In the genomic region with DNA sequence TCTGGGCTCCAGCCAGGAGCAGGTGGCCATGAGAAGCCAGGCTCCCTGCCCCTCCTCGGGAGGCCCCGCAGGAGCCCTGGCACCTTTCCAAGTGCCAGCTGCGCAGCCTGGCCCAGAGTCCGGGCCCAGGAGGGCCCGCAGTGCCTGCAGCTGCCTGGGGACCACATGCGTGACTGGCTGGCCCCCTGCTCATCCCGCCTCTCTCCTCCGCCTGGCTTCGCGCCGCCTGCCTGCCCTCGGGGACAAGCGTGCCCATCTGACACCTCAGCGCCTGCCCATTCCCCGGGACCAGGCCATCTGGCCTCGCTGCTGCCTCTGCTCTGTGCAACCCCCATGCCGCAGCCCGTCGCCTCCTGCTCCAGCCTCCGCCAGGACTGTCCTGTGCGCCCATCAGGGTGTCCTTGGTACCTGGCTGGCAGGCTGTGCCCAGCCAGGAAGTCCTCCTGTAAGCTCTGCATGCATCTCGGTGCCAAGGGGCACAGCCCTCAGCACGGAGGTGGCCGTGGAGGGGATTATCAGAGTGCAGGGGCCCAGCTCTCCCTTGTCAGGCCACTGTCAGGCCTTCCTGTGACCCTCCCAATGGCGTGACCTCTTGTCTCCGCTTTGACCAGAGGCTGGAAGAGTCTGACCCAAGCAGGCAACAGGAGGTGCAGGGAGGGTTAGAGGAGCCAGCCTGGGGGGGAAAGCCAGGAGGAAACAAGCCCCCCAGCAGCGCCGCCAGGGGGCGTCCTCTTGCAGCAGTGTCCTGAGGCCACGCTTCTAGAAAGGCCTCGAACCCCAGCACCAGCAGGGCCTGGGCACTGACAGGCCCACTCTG, we compare ENCODE assay signal across 1 cellular context.
TF ChIP-seq lines count a peak whose summit lies in the region.

No MANE protein-coding gene starts in this region.

TF ChIP-seq in GM23338, 12 proteins besides CTCF, POLR2A, EP300 and RAD21 (continued from another document):
- TF ChIP-seq, protein P1, sequence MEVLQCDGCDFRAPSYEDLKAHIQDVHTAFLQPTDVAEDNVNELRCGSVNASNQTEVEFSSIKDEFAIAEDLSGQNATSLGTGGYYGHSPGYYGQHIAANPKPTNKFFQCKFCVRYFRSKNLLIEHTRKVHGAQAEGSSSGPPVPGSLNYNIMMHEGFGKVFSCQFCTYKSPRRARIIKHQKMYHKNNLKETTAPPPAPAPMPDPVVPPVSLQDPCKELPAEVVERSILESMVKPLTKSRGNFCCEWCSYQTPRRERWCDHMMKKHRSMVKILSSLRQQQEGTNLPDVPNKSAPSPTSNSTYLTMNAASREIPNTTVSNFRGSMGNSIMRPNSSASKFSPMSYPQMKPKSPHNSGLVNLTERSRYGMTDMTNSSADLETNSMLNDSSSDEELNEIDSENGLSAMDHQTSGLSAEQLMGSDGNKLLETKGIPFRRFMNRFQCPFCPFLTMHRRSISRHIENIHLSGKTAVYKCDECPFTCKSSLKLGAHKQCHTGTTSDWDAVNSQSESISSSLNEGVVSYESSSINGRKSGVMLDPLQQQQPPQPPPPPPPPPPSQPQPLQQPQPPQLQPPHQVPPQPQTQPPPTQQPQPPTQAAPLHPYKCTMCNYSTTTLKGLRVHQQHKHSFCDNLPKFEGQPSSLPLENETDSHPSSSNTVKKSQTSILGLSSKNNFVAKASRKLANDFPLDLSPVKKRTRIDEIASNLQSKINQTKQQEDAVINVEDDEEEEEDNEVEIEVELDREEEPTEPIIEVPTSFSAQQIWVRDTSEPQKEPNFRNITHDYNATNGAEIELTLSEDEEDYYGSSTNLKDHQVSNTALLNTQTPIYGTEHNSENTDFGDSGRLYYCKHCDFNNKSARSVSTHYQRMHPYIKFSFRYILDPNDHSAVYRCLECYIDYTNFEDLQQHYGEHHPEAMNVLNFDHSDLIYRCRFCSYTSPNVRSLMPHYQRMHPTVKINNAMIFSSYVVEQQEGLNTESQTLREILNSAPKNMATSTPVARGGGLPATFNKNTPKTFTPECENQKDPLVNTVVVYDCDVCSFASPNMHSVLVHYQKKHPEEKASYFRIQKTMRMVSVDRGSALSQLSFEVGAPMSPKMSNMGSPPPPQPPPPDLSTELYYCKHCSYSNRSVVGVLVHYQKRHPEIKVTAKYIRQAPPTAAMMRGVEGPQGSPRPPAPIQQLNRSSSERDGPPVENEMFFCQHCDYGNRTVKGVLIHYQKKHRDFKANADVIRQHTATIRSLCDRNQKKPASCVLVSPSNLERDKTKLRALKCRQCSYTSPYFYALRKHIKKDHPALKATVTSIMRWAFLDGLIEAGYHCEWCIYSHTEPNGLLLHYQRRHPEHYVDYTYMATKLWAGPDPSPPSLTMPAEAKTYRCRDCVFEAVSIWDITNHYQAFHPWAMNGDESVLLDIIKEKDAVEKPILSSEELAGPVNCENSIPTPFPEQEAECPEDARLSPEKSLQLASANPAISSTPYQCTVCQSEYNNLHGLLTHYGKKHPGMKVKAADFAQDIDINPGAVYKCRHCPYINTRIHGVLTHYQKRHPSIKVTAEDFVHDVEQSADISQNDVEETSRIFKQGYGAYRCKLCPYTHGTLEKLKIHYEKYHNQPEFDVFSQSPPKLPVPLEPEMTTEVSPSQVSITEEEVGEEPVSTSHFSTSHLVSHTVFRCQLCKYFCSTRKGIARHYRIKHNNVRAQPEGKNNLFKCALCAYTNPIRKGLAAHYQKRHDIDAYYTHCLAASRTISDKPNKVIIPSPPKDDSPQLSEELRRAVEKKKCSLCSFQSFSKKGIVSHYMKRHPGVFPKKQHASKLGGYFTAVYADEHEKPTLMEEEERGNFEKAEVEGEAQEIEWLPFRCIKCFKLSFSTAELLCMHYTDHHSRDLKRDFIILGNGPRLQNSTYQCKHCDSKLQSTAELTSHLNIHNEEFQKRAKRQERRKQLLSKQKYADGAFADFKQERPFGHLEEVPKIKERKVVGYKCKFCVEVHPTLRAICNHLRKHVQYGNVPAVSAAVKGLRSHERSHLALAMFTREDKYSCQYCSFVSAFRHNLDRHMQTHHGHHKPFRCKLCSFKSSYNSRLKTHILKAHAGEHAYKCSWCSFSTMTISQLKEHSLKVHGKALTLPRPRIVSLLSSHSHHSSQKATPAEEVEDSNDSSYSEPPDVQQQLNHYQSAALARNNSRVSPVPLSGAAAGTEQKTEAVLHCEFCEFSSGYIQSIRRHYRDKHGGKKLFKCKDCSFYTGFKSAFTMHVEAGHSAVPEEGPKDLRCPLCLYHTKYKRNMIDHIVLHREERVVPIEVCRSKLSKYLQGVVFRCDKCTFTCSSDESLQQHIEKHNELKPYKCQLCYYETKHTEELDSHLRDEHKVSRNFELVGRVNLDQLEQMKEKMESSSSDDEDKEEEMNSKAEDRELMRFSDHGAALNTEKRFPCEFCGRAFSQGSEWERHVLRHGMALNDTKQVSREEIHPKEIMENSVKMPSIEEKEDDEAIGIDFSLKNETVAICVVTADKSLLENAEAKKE (CRISPR knock-in tag; IDR thresholded peaks at IDR 0.05) = no peak
- no peak for TF ChIP-seq POLR2AphosphoS5 (IDR thresholded peaks at IDR 0.05; ENCODE audit: low read depth)
- no peak for TF ChIP-seq ZNF114 (CRISPR knock-in tag; IDR thresholded peaks at IDR 0.05)
- TF ChIP-seq, protein P2, sequence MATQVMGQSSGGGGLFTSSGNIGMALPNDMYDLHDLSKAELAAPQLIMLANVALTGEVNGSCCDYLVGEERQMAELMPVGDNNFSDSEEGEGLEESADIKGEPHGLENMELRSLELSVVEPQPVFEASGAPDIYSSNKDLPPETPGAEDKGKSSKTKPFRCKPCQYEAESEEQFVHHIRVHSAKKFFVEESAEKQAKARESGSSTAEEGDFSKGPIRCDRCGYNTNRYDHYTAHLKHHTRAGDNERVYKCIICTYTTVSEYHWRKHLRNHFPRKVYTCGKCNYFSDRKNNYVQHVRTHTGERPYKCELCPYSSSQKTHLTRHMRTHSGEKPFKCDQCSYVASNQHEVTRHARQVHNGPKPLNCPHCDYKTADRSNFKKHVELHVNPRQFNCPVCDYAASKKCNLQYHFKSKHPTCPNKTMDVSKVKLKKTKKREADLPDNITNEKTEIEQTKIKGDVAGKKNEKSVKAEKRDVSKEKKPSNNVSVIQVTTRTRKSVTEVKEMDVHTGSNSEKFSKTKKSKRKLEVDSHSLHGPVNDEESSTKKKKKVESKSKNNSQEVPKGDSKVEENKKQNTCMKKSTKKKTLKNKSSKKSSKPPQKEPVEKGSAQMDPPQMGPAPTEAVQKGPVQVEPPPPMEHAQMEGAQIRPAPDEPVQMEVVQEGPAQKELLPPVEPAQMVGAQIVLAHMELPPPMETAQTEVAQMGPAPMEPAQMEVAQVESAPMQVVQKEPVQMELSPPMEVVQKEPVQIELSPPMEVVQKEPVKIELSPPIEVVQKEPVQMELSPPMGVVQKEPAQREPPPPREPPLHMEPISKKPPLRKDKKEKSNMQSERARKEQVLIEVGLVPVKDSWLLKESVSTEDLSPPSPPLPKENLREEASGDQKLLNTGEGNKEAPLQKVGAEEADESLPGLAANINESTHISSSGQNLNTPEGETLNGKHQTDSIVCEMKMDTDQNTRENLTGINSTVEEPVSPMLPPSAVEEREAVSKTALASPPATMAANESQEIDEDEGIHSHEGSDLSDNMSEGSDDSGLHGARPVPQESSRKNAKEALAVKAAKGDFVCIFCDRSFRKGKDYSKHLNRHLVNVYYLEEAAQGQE (IDR thresholded peaks at IDR 0.05; ENCODE audit: unreplicated experiment) = no peak
- TF ChIP-seq CREB1 (CRISPR knock-in tag; IDR thresholded peaks at IDR 0.05; ENCODE audit: low read depth) = no peak
